In genomic region chr1:231383159-231383855, GRCh38 we compare ENCODE assay signal across 19 cellular contexts. TPM values are rescaled to one million over a fixed set of nuclear protein-coding genes. Genes with fewer than 3 reads are reported as not detected.
DNase-seq lines count a peak whose midpoint lies in the region; ATAC-seq and TF ChIP-seq lines count a peak whose summit lies in the region.
"Had no signal": no experiment of that assay in that cellular context is flagged by ENCODE, and none has a peak within 500 bp of the region (broad histone marks: within the 10 kb centered on the region; RNA-seq: fewer than 3 reads in every experiment).

No MANE protein-coding gene starts in this region.

- H3K27ac ChIP-seq in neutrophil, result peak overlapping the region; percentile 6
- H3K27ac ChIP-seq: PC-9 had no signal

- H3K4me1 Mint-ChIP-seq in CD14-positive monocyte, result peaks cover 14% of the 10 kb centered on the region

- H3K36me3 ChIP-seq in neutrophil, result no peaks in the 10 kb centered on the region

- intact Hi-C loops in CD14-positive monocyte (cut with micrococcal nuclease) (no loop called here), posterior vena cava (cut with DNase I) (no loop called here)

- no peak overlapping the region for H3K4me3 Mint-ChIP-seq in CD14-positive monocyte
- H3K4me3 Mint-ChIP-seq: activated CD8-positive, alpha-beta T cell treated with anti-CD3 and anti-CD28 coated beads for 36 hours; activated naive CD8-positive, alpha-beta T cell treated with anti-CD3 and anti-CD28 coated beads for 36 hours; naive B cell had no signal

- peaks cover 0 to 4% (median 0%) of the 10 kb centered on the region in 7 donors for H3K9me3 Mint-ChIP-seq in CD14-positive monocyte
- H3K9me3 Mint-ChIP-seq: activated CD8-positive, alpha-beta T cell treated with anti-CD3 and anti-CD28 coated beads for 36 hours; activated naive CD8-positive, alpha-beta T cell treated with anti-CD3 and anti-CD28 coated beads for 36 hours; naive B cell had no signal

- no peaks in the 10 kb centered on the region for H3K9me3 ChIP-seq in neutrophil

- H3K27me3 ChIP-seq in neutrophil, result no peaks in the 10 kb centered on the region

- peak overlapping the region; percentile 5 for H3K4me3 ChIP-seq in epithelial cell of proximal tubule (ENCODE audit: low read depth, low read length)
- H3K4me3 ChIP-seq in neutrophil (ENCODE audit: low read depth in 1 of 2, low read length in 1 of 2), result no peak overlapping the region
- H3K4me3 ChIP-seq: PC-9 had no signal

- no peak for TF ChIP-seq CTCF in CD14-positive monocyte (IDR thresholded peaks at IDR 0.05)
- TF ChIP-seq CTCF in epithelial cell of proximal tubule (conservative IDR thresholded peaks at IDR 0.05; ENCODE audit: low read depth, low read length), result no peak
- no peak for TF ChIP-seq CTCF in neutrophil (IDR thresholded peaks at IDR 0.05)

- H3K27me3 Mint-ChIP-seq in CD14-positive monocyte (ENCODE audit: low read depth in 3 of 3), result no peaks in the 10 kb centered on the region
- H3K27me3 Mint-ChIP-seq: activated CD8-positive, alpha-beta T cell treated with anti-CD3 and anti-CD28 coated beads for 36 hours; activated naive CD8-positive, alpha-beta T cell treated with anti-CD3 and anti-CD28 coated beads for 36 hours; naive B cell had no signal

- H3K36me3 Mint-ChIP-seq in CD14-positive monocyte, result peaks cover 3 to 11% of the 10 kb centered on the region in 2 donors
- H3K36me3 Mint-ChIP-seq: naive B cell had no signal

- H3K27ac Mint-ChIP-seq in CD14-positive monocyte, result no peak overlapping the region
- H3K27ac Mint-ChIP-seq: activated CD8-positive, alpha-beta T cell treated with anti-CD3 and anti-CD28 coated beads for 36 hours; activated naive CD8-positive, alpha-beta T cell treated with anti-CD3 and anti-CD28 coated beads for 36 hours; naive B cell had no signal

- H3K4me1 ChIP-seq in neutrophil (ENCODE audit: control insufficient read depth in 1 of 2, insufficient read depth in 1 of 2, low read depth in 1 of 2, low read length in 1 of 2), result peaks cover 16 to 21% of the 10 kb centered on the region in 2 experiments

- DNase-seq in CD14-positive monocyte (ENCODE audit: low spot score) (peak; percentile 58), MV-4-11 (lab: John Stamatoyannopoulos, UW) (peak; percentile 61), epithelial cell of proximal tubule (ENCODE audit: low read depth) (no peak), posterior vena cava (ENCODE audit: low spot score) (no peak), NCI-H146 treated with DMSO at 0.1 percent for 48 hours (lab: John Stamatoyannopoulos, UW; ENCODE audit: unreplicated experiment) (no peak), COR-L47 (lab: John Stamatoyannopoulos, UW) (no peak)
- DNase-seq: activated CD8-positive, alpha-beta T cell treated with anti-CD3 and anti-CD28 coated beads for 36 hours; activated naive CD8-positive, alpha-beta T cell treated with anti-CD3 and anti-CD28 coated beads for 36 hours; activated T-cell treated with anti-CD3 and anti-CD28 coated beads, Interleukin-2, amount 50 U/mL, for 48 hours; Calu3; GOT3; Kasumi-1; left colon; naive B cell; NCI-H146; NCI-H524; PC-9 had no signal

- ATAC-seq in GM21717 (IDR thresholded peaks at IDR 0.05; ENCODE audit: unreplicated experiment), result no peak
- ATAC-seq: activated CD8-positive, alpha-beta T cell treated with anti-CD3 and anti-CD28 coated beads for 36 hours; left colon had no signal

RNA-seq across cellular contexts. Expression of gene EGLN1, which starts 38.8 kb away (rescaled TPM):
- 10 to 100 TPM; 23.1 to 27.7 TPM for polyA plus RNA-seq in CD14-positive monocyte
- total RNA-seq in epithelial cell of proximal tubule (34.5 and 38.6 TPM in 2 replicates), posterior vena cava (10 to 100 TPM; 29.6 to 33.1 TPM)

RNA-seq across cellular contexts. Expression of gene SPRTN, which starts 45.2 kb away (rescaled TPM):
- polyA plus RNA-seq in CD14-positive monocyte, result 1 to 10 TPM; 7.8 to 9.1 TPM
- 19.7 and 21.5 TPM in 2 replicates for total RNA-seq in epithelial cell of proximal tubule
- total RNA-seq in posterior vena cava, result 1 to 10 TPM; 6.0 to 9.6 TPM

RNA-seq across cellular contexts. Expression of gene EXOC8, which starts 45.7 kb away (rescaled TPM):
- polyA plus RNA-seq in CD14-positive monocyte, result 1 to 10 TPM; 2.8 to 3.1 TPM
- 6.7 and 8.1 TPM in 2 replicates for total RNA-seq in epithelial cell of proximal tubule
- total RNA-seq in posterior vena cava, result 10 to 100 TPM; 12.5 to 15.7 TPM

Comparison
In these comparisons a context has a peak if more than half of its experiments do, and no peak if none do; other contexts are left out.
1. DNase-seq: peak in CD14-positive monocyte (single experiment) and MV-4-11 (single experiment); none in epithelial cell of proximal tubule (single experiment), posterior vena cava (single experiment), NCI-H146 treated with DMSO at 0.1 percent for 48 hours (single experiment) and COR-L47 (single experiment).